In genomic region chr12:92503029-92503931, GRCh38 we compare ENCODE assay signal across 9 cellular contexts.
DNase-seq lines count a peak whose midpoint lies in the region; ATAC-seq, FAIRE-seq and TF ChIP-seq lines count a peak whose summit lies in the region.
"Had no signal": no experiment of that assay in that cellular context is flagged by ENCODE, and none has a peak within 500 bp of the region (broad histone marks: within the 10 kb centered on the region; RNA-seq: fewer than 3 reads in every experiment).

No MANE protein-coding gene starts in this region.

- no peaks in the 10 kb centered on the region for H3K4me1 ChIP-seq in K562 (replicated peaks in 1 of 2; ENCODE audit: control insufficient read depth in 2 of 2, insufficient read depth in 2 of 2, low read length in 2 of 2)
- H3K4me1 ChIP-seq in pancreas: peaks cover 45 to 51% (median 46%) of the 10 kb centered on the region in 3 donors

- no peak for TF ChIP-seq CTCF in K562 (IDR thresholded peaks at IDR 0.05 in 2 of 3, conservative IDR thresholded peaks at IDR 0.05 in 1 of 3; ENCODE audit: insufficient read depth in 2 of 3, low read depth in 1 of 3, low read length in 3 of 3)
- no peak for TF ChIP-seq CTCF in pancreas (IDR thresholded peaks at IDR 0.05)

- CTCF ChIA-PET in K562 (lab: Yijun Ruan, JAX; ENCODE audit: low intra/inter-chr PET ratio) (no interaction called here), HEK293T (lab: Yijun Ruan, JAX) (interaction anchor here (0.6 to 0.9 kb wide), 3 partner anchors 54 to 818 kb away, joined by 3 to 5 read pairs (median 3); no protein-coding TSS in a partner anchor)

- no peak overlapping the region for H3K9ac ChIP-seq in K562 (ENCODE audit: insufficient read depth in 1 of 2, low read depth in 2 of 2, low read length in 2 of 2)

- 40% methylated on average over 12 of the region's 12 CpGs for WGBS in K562 (ENCODE audit: insufficient coverage, low coverage, missing lambda C conversion rate)
- 13 to 15% methylated on average over 12 of the region's 12 CpGs for WGBS in pancreas, 2 donors

- H3K4me3 ChIP-seq in GM08714 (ENCODE audit: low read length) (peak overlapping the region; percentile 27; the same call in 1 of the 2 replicates), K562 (no peak overlapping the region), pancreas (peak overlapping the region in 2 of 4 donors; percentile 6 to 25)

- H4K20me1 ChIP-seq in K562 (replicated peaks; ENCODE audit: control insufficient read depth, insufficient read depth, low read length): no peaks in the 10 kb centered on the region

- POLR2A ChIA-PET in K562 (lab: Yijun Ruan, JAX): interaction anchor here (0.8 to 1.3 kb wide), 5 partner anchors 11 to 1036 kb away, joined by 3 to 6 read pairs (median 3); partner anchors contain the start of gene BTG1
- POLR2A ChIA-PET in HEK293T (lab: Yijun Ruan, JAX): no interaction called here

- no peaks in the 10 kb centered on the region for H3K9me1 ChIP-seq in K562 (ENCODE audit: control insufficient read depth, insufficient read depth, low read length)

- DNase-seq in K562 (ENCODE audit: extremely low read depth in 1 of 4, low spot score in 3 of 4) (no peak), pancreas (peak in 3 of 6 donors; percentile 41 to 53 (median 44)), NOMO-1 treated with dmso at 0.1 percent for 144 hours (lab: John Stamatoyannopoulos, UW; ENCODE audit: unreplicated experiment) (no peak), HEK293T (ENCODE audit: extremely low spot score) (no peak), cortex of kidney (lab: John Stamatoyannopoulos, UW) (no peak)

- ATAC-seq in GM19452 (IDR thresholded peaks at IDR 0.05; ENCODE audit: unreplicated experiment): peak; percentile 68
- peak; percentile 55 for ATAC-seq in HG03457 (IDR thresholded peaks at IDR 0.05; ENCODE audit: unreplicated experiment)
- ATAC-seq in K562: no peak
- ATAC-seq in pancreas: peak; percentile 67 to 76 (median 74)

- H3K27ac ChIP-seq in K562 (ENCODE audit: extremely low read depth, low read depth, low read length) (no peak overlapping the region), pancreas (peak overlapping the region; percentile 66 to 91 (median 78))

- no peaks in the 10 kb centered on the region for H3K27me3 ChIP-seq in K562 (ENCODE audit: control insufficient read depth in 2 of 2, insufficient read depth in 2 of 2, low read length in 2 of 2)
- H3K27me3 ChIP-seq in pancreas: no peaks in the 10 kb centered on the region

- TF ChIP-seq RAD21 in K562 (CRISPR knock-in tag; conservative IDR thresholded peaks at IDR 0.05 in 1 of 2, IDR thresholded peaks at IDR 0.05 in 1 of 2): no peak

- FAIRE-seq in K562 (lab: Jason Lieb, UNC): no peak
- FAIRE-seq in pancreas (lab: Jason Lieb, UNC): no peak
- FAIRE-seq: bronchial epithelial cell had no signal

- intact Hi-C loops in K562 (cut with micrococcal nuclease) (no loop called here), pancreas (cut with DNase I) (no loop called here)

- H3K79me2 ChIP-seq in K562 (ENCODE audit: control insufficient read depth, insufficient read depth, low read length): no peaks in the 10 kb centered on the region

- no peak for TF ChIP-seq POLR2A in K562 (conservative IDR thresholded peaks at IDR 0.05)

- H3K9me3 ChIP-seq in K562 (replicated peaks; ENCODE audit: control insufficient read depth, insufficient read depth, low read depth, low read length) (no peaks in the 10 kb centered on the region), pancreas (no peaks in the 10 kb centered on the region)

- H3K36me3 ChIP-seq in K562 (ENCODE audit: control insufficient read depth, insufficient read depth, low read length) (no peaks in the 10 kb centered on the region), pancreas (no peaks in the 10 kb centered on the region)

- in situ Hi-C loops in K562 (cut with MboI): no loop called here

- no peak for TF ChIP-seq EP300 in K562 (IDR thresholded peaks at IDR 0.05; ENCODE audit: low read length)

- no peak overlapping the region for H3K4me2 ChIP-seq in K562 (ENCODE audit: insufficient read depth, low read length)

- peak overlapping the region; percentile 12; the same call in 1 of the 2 replicates for H2AFZ ChIP-seq in K562 (ENCODE audit: low read depth, low read length)

- BruUV-seq in K562 (replicated peaks; lab: Mats Ljungman, UMichigan): no TSS peak

TF ChIP-seq in K562, 482 proteins besides CTCF, POLR2A, EP300 and RAD21 (continues in another document):
- TF ChIP-seq HOMEZ (CRISPR knock-in tag; IDR thresholded peaks at IDR 0.05) (no peak), ZEB2 (IDR thresholded peaks at IDR 0.05) (no peak), RBM22 (IDR thresholded peaks at IDR 0.05; ENCODE audit: low read depth, low read length, poor library complexity, severe bottlenecking) (no peak), NONO (IDR thresholded peaks at IDR 0.05; ENCODE audit: low read depth in 2 of 2, low read length in 1 of 2) (no peak), SRSF1 (IDR thresholded peaks at IDR 0.05; ENCODE audit: low read depth, low read length) (no peak), ZNF644 (tag; IDR thresholded peaks at IDR 0.05; ENCODE audit: low read depth) (no peak), PPARD (CRISPR knock-in tag; IDR thresholded peaks at IDR 0.05) (no peak), THRB (CRISPR knock-in tag; conservative IDR thresholded peaks at IDR 0.05) (no peak), LARP7 (IDR thresholded peaks at IDR 0.05) (no peak), FUS (optimal IDR thresholded peaks at IDR 0.05; ENCODE audit: low read depth, low read length) (no peak)

TF ChIP-seq in HEK293T, 16 proteins besides CTCF, POLR2A, EP300 and RAD21:
- TF ChIP-seq ELF4 (IDR thresholded peaks at IDR 0.05) (no peak), NFRKB (IDR thresholded peaks at IDR 0.05) (no peak), L3MBTL2 (conservative IDR thresholded peaks at IDR 0.05) (no peak), PKNOX1 (IDR thresholded peaks at IDR 0.05) (no peak), ARNT (IDR thresholded peaks at IDR 0.05) (no peak), LEF1 (IDR thresholded peaks at IDR 0.05; ENCODE audit: borderline replicate concordance) (no peak), FOXM1 (IDR thresholded peaks at IDR 0.05; ENCODE audit: borderline replicate concordance) (no peak), TARDBP (IDR thresholded peaks at IDR 0.05) (no peak), ZNF384 (IDR thresholded peaks at IDR 0.05) (no peak), SUZ12 (IDR thresholded peaks at IDR 0.05) (no peak), CTBP1 (IDR thresholded peaks at IDR 0.05; ENCODE audit: borderline replicate concordance) (no peak)
